Comparison of ENCODE assay signal across 1 cellular context in genomic region chr2:46960618-46961017, GRCh38.
TF ChIP-seq lines count a peak whose summit lies in the region.

No MANE protein-coding gene starts in this region.

TF ChIP-seq in GM23338, 12 proteins besides CTCF, POLR2A, EP300 and RAD21 (continued from another document):
- TF ChIP-seq ZNF462 (CRISPR knock-in tag; IDR thresholded peaks at IDR 0.05) (no peak), EZH2 (IDR thresholded peaks at IDR 0.05; ENCODE audit: low read depth, unreplicated experiment) (no peak), POLR2AphosphoS5 (IDR thresholded peaks at IDR 0.05; ENCODE audit: low read depth) (no peak), EZH2phosphoT487 (IDR thresholded peaks at IDR 0.05; ENCODE audit: unreplicated experiment) (no peak), REST (IDR thresholded peaks at IDR 0.05; ENCODE audit: unreplicated experiment) (no peak)
